ENCODE assay signal across 28 cellular contexts in the genomic region with DNA sequence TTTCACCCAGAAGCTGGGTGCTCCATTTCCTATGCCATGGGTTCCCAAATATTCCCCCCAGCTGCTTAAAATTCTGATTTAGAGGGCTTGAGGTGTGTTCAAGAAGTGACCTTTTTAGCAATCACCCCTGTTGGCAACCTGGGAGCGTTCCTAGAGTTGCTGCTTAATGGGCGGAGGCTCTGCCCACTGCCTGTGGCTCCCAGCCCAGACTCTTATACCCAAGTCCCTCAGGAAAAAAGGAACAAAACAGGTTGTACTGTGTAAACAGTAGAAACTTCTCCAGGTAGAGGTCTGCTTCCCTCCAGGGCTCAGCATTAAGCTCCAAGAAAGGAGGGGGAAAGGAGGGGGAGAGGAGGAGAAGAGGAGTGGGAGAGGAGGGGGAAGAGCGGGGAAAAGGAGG. TPM values are rescaled to one million over a fixed set of nuclear protein-coding genes. Genes with fewer than 3 reads are reported as not detected.
A peak's percentile ranks its signal among the peaks of the same experiment; 100 is the strongest.
DNase-seq lines count a peak whose midpoint lies in the region; ATAC-seq and TF ChIP-seq lines count a peak whose summit lies in the region.
"Had no signal": no experiment of that assay in that cellular context is flagged by ENCODE, and none has a peak within 500 bp of the region (broad histone marks: within the 10 kb centered on the region; RNA-seq: fewer than 3 reads in every experiment).

No MANE protein-coding gene starts in this region.

- H3K4me1 Mint-ChIP-seq in activated CD4-positive, alpha-beta T cell treated with anti-CD3 and anti-CD28 coated beads for 36 hours = no peaks in the 10 kb centered on the region
- H3K4me1 Mint-ChIP-seq: activated naive CD8-positive, alpha-beta T cell treated with anti-CD3 and anti-CD28 coated beads, Interleukin-2, amount 50 U/mL, for 24 hours; central memory CD8-positive, alpha-beta T cell had no signal

- H3K27me3 Mint-ChIP-seq in activated CD4-positive, alpha-beta T cell treated with anti-CD3 and anti-CD28 coated beads for 36 hours = peaks cover 2% of the 10 kb centered on the region
- H3K27me3 Mint-ChIP-seq: activated naive CD8-positive, alpha-beta T cell treated with anti-CD3 and anti-CD28 coated beads, Interleukin-2, amount 50 U/mL, for 24 hours; activated T-cell treated with anti-CD3 and anti-CD28 coated beads, Interleukin-2, amount 50 U/mL, for 24 hours; central memory CD8-positive, alpha-beta T cell; dendritic cell treated with granulocyte-macrophage colony-stimulating factor and Interleukin-4, amounts not matched to agents 40 ng/mL and 50 ng/mL, for 4 days; stimulated activated naive CD8-positive, alpha-beta T cell treated with anti-CD3 and anti-CD28 coated beads, Interleukin-15, Interleukin-2, amounts not matched to agents 100 ng/mL and 50 ng/mL, for 24 hours had no signal

- no peaks in the 10 kb centered on the region for H3K36me3 ChIP-seq in psoas muscle (ENCODE audit: insufficient read depth in 1 of 2, low read depth in 1 of 2)
- H3K36me3 ChIP-seq: heart right ventricle, ovary had no signal

- H3K36me3 Mint-ChIP-seq in activated CD4-positive, alpha-beta T cell treated with anti-CD3 and anti-CD28 coated beads for 36 hours (ENCODE audit: low read depth) = no peaks in the 10 kb centered on the region
- H3K36me3 Mint-ChIP-seq: memory B cell had no signal

- H3K4me1 ChIP-seq in psoas muscle = peaks cover 15% of the 10 kb centered on the region

- ATAC-seq in psoas muscle (no peak), Right ventricle myocardium inferior (no peak), HG03196 (IDR thresholded peaks at IDR 0.05; ENCODE audit: unreplicated experiment) (no peak)
- ATAC-seq in activated CD4-positive, alpha-beta T cell treated with anti-CD3 and anti-CD28 coated beads for 36 hours = no peak
- ATAC-seq: activated naive CD8-positive, alpha-beta T cell treated with anti-CD3 and anti-CD28 coated beads, Interleukin-2, amount 50 U/mL, for 24 hours; heart right ventricle; right cardiac atrium had no signal

- H3K27ac ChIP-seq in C4-2B = peak overlapping the region; percentile 99
- H3K27ac ChIP-seq in layer of hippocampus (ENCODE audit: low read depth, low read length) = peak overlapping the region; percentile 20
- peak overlapping the region; percentile 61 for H3K27ac ChIP-seq in psoas muscle
- H3K27ac ChIP-seq: heart right ventricle, KMS-11, ovary had no signal

- H3K9me3 Mint-ChIP-seq in activated CD4-positive, alpha-beta T cell treated with anti-CD3 and anti-CD28 coated beads for 36 hours (ENCODE audit: low read depth) = no peaks in the 10 kb centered on the region
- H3K9me3 Mint-ChIP-seq: activated naive CD8-positive, alpha-beta T cell treated with anti-CD3 and anti-CD28 coated beads, Interleukin-2, amount 50 U/mL, for 24 hours; activated T-cell treated with anti-CD3 and anti-CD28 coated beads, Interleukin-2, amount 50 U/mL, for 24 hours; central memory CD8-positive, alpha-beta T cell; dendritic cell treated with granulocyte-macrophage colony-stimulating factor and Interleukin-4, amounts not matched to agents 40 ng/mL and 50 ng/mL, for 4 days; memory B cell; neural crest cell; stimulated activated naive CD8-positive, alpha-beta T cell treated with anti-CD3 and anti-CD28 coated beads, Interleukin-15, Interleukin-2, amounts not matched to agents 100 ng/mL and 50 ng/mL, for 24 hours had no signal

- no peak overlapping the region for H3K27ac Mint-ChIP-seq in activated CD4-positive, alpha-beta T cell treated with anti-CD3 and anti-CD28 coated beads for 36 hours
- H3K27ac Mint-ChIP-seq: activated naive CD8-positive, alpha-beta T cell treated with anti-CD3 and anti-CD28 coated beads, Interleukin-2, amount 50 U/mL, for 24 hours; activated T-cell treated with anti-CD3 and anti-CD28 coated beads, Interleukin-2, amount 50 U/mL, for 24 hours; dendritic cell treated with granulocyte-macrophage colony-stimulating factor and Interleukin-4, amounts not matched to agents 40 ng/mL and 50 ng/mL, for 4 days; stimulated activated naive CD8-positive, alpha-beta T cell treated with anti-CD3 and anti-CD28 coated beads, Interleukin-15, Interleukin-2, amounts not matched to agents 100 ng/mL and 50 ng/mL, for 24 hours had no signal

- 54 to 65% (median 59%) methylated on average over 3 of the region's 3 CpGs for WGBS in psoas muscle, 3 donors

- H3K27me3 ChIP-seq in layer of hippocampus (ENCODE audit: control insufficient read depth, insufficient read depth, low read length) = no peaks in the 10 kb centered on the region
- H3K27me3 ChIP-seq in psoas muscle (ENCODE audit: insufficient read depth in 3 of 3, low read length in 2 of 3) = no peaks in the 10 kb centered on the region
- H3K27me3 ChIP-seq: heart right ventricle, ovary had no signal

- no peak overlapping the region for H3K4me3 Mint-ChIP-seq in activated CD4-positive, alpha-beta T cell treated with anti-CD3 and anti-CD28 coated beads for 36 hours
- H3K4me3 Mint-ChIP-seq: activated naive CD8-positive, alpha-beta T cell treated with anti-CD3 and anti-CD28 coated beads, Interleukin-2, amount 50 U/mL, for 24 hours; activated T-cell treated with anti-CD3 and anti-CD28 coated beads, Interleukin-2, amount 50 U/mL, for 24 hours; central memory CD8-positive, alpha-beta T cell; dendritic cell treated with granulocyte-macrophage colony-stimulating factor and Interleukin-4, amounts not matched to agents 40 ng/mL and 50 ng/mL, for 4 days; memory B cell; neural crest cell; stimulated activated naive CD8-positive, alpha-beta T cell treated with anti-CD3 and anti-CD28 coated beads, Interleukin-15, Interleukin-2, amounts not matched to agents 100 ng/mL and 50 ng/mL, for 24 hours had no signal

- H3K4me3 ChIP-seq in psoas muscle = no peak overlapping the region
- H3K4me3 ChIP-seq: heart right ventricle, ovary had no signal

- no peaks in the 10 kb centered on the region for H3K9me3 ChIP-seq in psoas muscle
- H3K9me3 ChIP-seq: heart right ventricle, ovary had no signal

- TF ChIP-seq CTCF in C4-2B (conservative IDR thresholded peaks at IDR 0.05) = no peak
- TF ChIP-seq CTCF in psoas muscle (IDR thresholded peaks at IDR 0.05) = no peak

- POLR2A ChIA-PET in activated CD4-positive, alpha-beta T cell treated with anti-CD3 and anti-CD28 coated beads for 36 hours (lab: Charles Lee) = no interaction called here

- CTCF ChIA-PET in activated CD4-positive, alpha-beta T cell treated with anti-CD3 and anti-CD28 coated beads for 36 hours (lab: Charles Lee) = interaction anchor here (0.7 to 1.3 kb wide), 5 partner anchors 10 to 168 kb away, joined by 3 to 5 read pairs (median 4); no protein-coding TSS in a partner anchor

- peak; percentile 51 for DNase-seq in HT-29 (ENCODE audit: low spot score)
- DNase-seq in psoas muscle = no peak
- no peak for DNase-seq in Right ventricle myocardium inferior (ENCODE audit: missing footprints)
- DNase-seq in MV-4-11 (lab: John Stamatoyannopoulos, UW) = no peak
- no peak for DNase-seq in activated CD4-positive, alpha-beta T cell treated with anti-CD3 and anti-CD28 coated beads for 36 hours
- DNase-seq: activated CD4-positive, CD25-positive, alpha-beta regulatory T cell; activated naive CD4-positive, alpha-beta T cell; activated naive CD8-positive, alpha-beta T cell treated with anti-CD3 and anti-CD28 coated beads, Interleukin-2, amount 50 U/mL, for 24 hours; activated T-cell treated with anti-CD3 and anti-CD28 coated beads, Interleukin-2, amount 50 U/mL, for 24 hours; DMS153; foreskin melanocyte; GDM1; heart right ventricle; MM.1S; NCI-H2029; NCI-H526 treated with DMSO at 0.1 percent for 48 hours; ovary; right cardiac atrium; stimulated activated CD4-positive, alpha-beta T cell treated with anti-CD3 and anti-CD28 coated beads, Interleukin-1b, Interleukin-23, amount 100 ng/mL, for 48 hours had no signal

- intact Hi-C loops in psoas muscle (cut with DNase I) = no loop called here
- intact Hi-C loops in Right ventricle myocardium inferior (cut with DNase I) = no loop called here
- intact Hi-C loops in activated CD4-positive, alpha-beta T cell treated with anti-CD3 and anti-CD28 coated beads for 36 hours (cut with DNase I, micrococcal nuclease) = no loop called here

RNA-seq across cellular contexts. Expression of gene TENT5C, which starts 14.6 kb away (rescaled TPM):
- total RNA-seq in HT-29 (2014; rRNA removed; shearing (Covaris generic)) = 0.05 and 0.13 TPM in 2 replicates
- total RNA-seq in psoas muscle (10 to 100 TPM in 3 of 4 donors, 1 to 10 TPM in 1; 3.1 to 31.4 (median 15.9) TPM), Right ventricle myocardium inferior (18.7 TPM)
- 1 to 10 TPM; 1.5 to 9.7 (median 2.7) TPM for polyA plus RNA-seq in psoas muscle
- total RNA-seq in activated CD4-positive, alpha-beta T cell treated with anti-CD3 and anti-CD28 coated beads for 36 hours = 1 to 10 TPM; 6.0 to 6.4 TPM

Comparison
In these comparisons a context has a peak if more than half of its experiments do, and no peak if none do; other contexts are left out.
1. H3K27ac ChIP-seq: peak in every context shown above with its lines; median percentile 99 in C4-2B; 61 in psoas muscle; 20 in layer of hippocampus.